8 cellular contexts compared by ENCODE assay signal in the genomic region with DNA sequence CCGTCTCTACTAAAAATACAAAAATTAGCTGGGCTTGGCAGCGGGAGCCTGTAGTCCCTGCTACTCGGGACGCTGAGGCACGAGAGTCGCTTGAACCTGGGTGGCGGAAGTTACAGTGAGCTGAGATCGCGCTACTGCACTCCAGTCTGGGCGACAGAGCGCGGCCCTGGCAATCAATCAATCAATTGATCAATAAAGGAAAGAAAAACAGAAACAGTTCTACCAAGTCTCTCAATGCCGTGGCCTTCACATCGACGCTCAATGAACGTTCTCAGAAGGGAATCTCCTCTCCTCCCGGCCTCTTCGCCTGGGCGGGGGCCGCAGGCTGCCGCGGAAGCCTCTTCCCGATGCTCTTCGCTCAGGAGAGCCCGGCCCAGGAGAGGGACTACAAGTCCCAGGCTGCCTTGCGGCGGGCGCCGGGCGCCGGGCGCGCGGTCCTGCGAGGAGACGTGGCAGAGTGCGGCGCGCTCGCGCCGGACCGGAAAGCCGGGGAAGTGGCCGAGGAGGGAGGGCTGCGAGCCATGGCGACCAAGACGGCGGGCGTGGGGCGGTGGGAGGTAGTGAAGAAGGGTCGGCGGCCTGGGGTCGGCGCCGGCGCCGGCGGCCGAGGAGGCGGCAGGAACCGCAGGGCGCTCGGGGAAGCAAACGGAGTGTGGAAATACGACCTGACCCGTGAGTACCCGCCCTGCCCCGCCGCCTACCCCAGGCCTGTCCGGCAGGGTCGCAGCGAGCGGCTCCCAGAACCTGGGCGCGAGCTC. TPM values are rescaled to one million over a fixed set of nuclear protein-coding genes. Genes with fewer than 3 reads are reported as not detected.
DNase-seq lines count a peak whose midpoint lies in the region; ATAC-seq and TF ChIP-seq lines count a peak whose summit lies in the region.

A gene with protein sequence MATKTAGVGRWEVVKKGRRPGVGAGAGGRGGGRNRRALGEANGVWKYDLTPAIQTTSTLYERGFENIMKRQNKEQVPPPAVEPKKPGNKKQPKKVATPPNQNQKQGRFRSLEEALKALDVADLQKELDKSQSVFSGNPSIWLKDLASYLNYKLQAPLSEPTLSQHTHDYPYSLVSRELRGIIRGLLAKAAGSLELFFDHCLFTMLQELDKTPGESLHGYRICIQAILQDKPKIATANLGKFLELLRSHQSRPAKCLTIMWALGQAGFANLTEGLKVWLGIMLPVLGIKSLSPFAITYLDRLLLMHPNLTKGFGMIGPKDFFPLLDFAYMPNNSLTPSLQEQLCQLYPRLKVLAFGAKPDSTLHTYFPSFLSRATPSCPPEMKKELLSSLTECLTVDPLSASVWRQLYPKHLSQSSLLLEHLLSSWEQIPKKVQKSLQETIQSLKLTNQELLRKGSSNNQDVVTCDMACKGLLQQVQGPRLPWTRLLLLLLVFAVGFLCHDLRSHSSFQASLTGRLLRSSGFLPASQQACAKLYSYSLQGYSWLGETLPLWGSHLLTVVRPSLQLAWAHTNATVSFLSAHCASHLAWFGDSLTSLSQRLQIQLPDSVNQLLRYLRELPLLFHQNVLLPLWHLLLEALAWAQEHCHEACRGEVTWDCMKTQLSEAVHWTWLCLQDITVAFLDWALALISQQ (plus strand): TSS at position 471 of the 758 bp plus-strand sequence. CDS start 51 bp downstream, at position 522.

- peak; percentile 90 for TF ChIP-seq POLR2A in GM18951 (IDR thresholded peaks at IDR 0.05; ENCODE audit: extremely low read depth, insufficient read depth, insufficient read length)

- in situ Hi-C loops in GM18951 (cut with MboI; ENCODE audit: low sequenced_read_pairs, unreplicated experiment): no loop called here

- no peaks in the 10 kb centered on the region for H3K27me3 Mint-ChIP-seq in chondrocyte (ENCODE audit: low read depth)

- peak; percentile 95 for ATAC-seq in HG03175 (IDR thresholded peaks at IDR 0.05; ENCODE audit: unreplicated experiment)

- peak within 1 kb of the TSS; percentile 89 for H3K27ac Mint-ChIP-seq in chondrocyte (ENCODE audit: unreplicated experiment)

- TF ChIP-seq CTCF in AG10803 (conservative IDR thresholded peaks at IDR 0.05; ENCODE audit: low read length) (no peak), chondrocyte (IDR thresholded peaks at IDR 0.05) (peak; percentile 31)

- H3K4me1 Mint-ChIP-seq in chondrocyte (ENCODE audit: low read depth): peaks cover 41% of the 10 kb centered on the region

- peak within 1 kb of the TSS; percentile 81 for H3K4me3 ChIP-seq in AG10803 (ENCODE audit: low read length)

- H3K4me3 Mint-ChIP-seq in chondrocyte (ENCODE audit: unreplicated experiment): peak within 1 kb of the TSS; percentile 92

- DNase-seq in AG10803 (ENCODE audit: low read depth): peak; percentile 90
- peak; percentile 90 for DNase-seq in NCI-H345 treated with DMSO at 0.1 percent for 48 hours (lab: John Stamatoyannopoulos, UW; ENCODE audit: unreplicated experiment)
- peak; percentile 63 for DNase-seq in activated CD4-positive, alpha-beta T cell treated with anti-CD3 and anti-CD28 coated beads for 1 hour
- DNase-seq in chondrocyte (ENCODE audit: low spot score): peak; percentile 97
- DNase-seq in kidney tubule cell (ENCODE audit: low spot score): peak; percentile 92
- peak; percentile 60 to 82 (median 70) for DNase-seq in stimulated activated CD4-positive, alpha-beta T cell treated with anti-CD3 and anti-CD28 coated beads, Interleukin-1b, Interleukin-23, amount 100 ng/mL, for 24 hours (ENCODE audit: low read depth in 4 of 4, low spot score in 1 of 4)

- peaks cover 16% of the 10 kb centered on the region for H3K36me3 Mint-ChIP-seq in chondrocyte (ENCODE audit: low read depth)

- no peaks in the 10 kb centered on the region for H3K9me3 Mint-ChIP-seq in chondrocyte (ENCODE audit: low read depth)

RNA-seq across cellular contexts. Expression of the gene that starts here (rescaled TPM):
- total RNA-seq in chondrocyte: 107 to 166 TPM (median 110 TPM) in 3 replicates

Comparison
In these comparisons a context has a peak if more than half of its experiments do, and no peak if none do; other contexts are left out.
1. Peak in every context shown above with its lines: DNase-seq, ATAC-seq and H3K4me3 ChIP-seq.